8 cellular contexts compared by ENCODE assay signal in the genomic region with DNA sequence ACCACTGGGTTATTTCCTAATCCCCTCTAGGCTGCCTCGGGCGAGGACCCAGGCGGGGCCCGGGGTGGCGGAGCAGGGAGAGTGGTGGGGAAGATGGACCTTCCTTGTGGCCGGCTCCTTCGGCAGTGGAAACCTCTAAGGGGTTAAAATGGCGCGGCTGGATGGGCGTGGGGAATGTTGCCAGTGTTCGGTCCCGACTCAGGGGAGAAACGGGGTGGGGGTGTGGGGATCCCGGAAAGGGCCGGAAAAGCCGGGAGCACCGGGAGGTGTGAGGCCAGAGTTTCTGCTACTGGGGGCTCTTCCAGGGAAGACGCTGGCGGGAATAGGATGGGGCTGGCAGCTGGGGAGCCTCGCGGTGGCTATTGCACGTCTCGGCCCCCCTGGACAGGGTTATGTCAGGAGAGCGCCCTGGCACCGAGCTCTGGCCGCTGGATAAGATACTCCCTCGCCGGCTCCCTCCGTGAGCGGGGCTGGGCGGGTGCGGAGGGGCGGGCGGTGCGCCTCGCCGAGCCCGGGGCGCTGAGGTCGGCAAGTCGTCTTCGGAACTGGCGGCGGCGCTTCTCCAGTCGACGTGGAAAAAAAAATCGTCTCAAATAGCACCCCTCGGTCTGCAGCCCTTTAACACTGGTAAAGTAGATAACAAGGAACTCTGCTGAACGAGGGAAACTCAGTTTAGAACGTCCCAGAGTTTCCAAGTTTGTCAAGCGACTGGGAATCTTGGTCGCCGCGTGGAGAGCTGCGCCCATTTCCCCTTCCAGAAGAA.
A peak's percentile ranks its signal among the peaks of the same experiment; 100 is the strongest.
DNase-seq lines count a peak whose midpoint lies in the region; ATAC-seq and TF ChIP-seq lines count a peak whose summit lies in the region.

No MANE protein-coding gene starts in this region.

- TF ChIP-seq CTCF in GM12865 (IDR thresholded peaks at IDR 0.05; ENCODE audit: insufficient read depth, low read depth, low read length, missing control alignments) (no peak), Panc1 (IDR thresholded peaks at IDR 0.05) (no peak), breast epithelium (IDR thresholded peaks at IDR 0.05) (no peak), kidney epithelial cell (IDR thresholded peaks at IDR 0.05; ENCODE audit: insufficient read depth, low read length, poor library complexity, severe bottlenecking) (no peak), GM10248 (IDR thresholded peaks at IDR 0.05; ENCODE audit: control extremely low read depth, extremely low read depth, low read depth, missing control alignments) (no peak)

- POLR2A ChIA-PET in Panc1 (lab: Charles Lee), result interaction anchor here (0.7 kb wide), 1 partner anchor 228 kb away, joined by 4 read pairs; no protein-coding TSS in a partner anchor
- POLR2A ChIA-PET in GM10248 (lab: Yijun Ruan, JAX), result no interaction called here

- no peaks in the 10 kb centered on the region; the same call in 1 of the 2 replicates for H3K36me3 ChIP-seq in Panc1 (ENCODE audit: control insufficient read depth, insufficient read depth, low read length)
- no peaks in the 10 kb centered on the region for H3K36me3 ChIP-seq in breast epithelium
- H3K36me3 ChIP-seq in kidney epithelial cell (ENCODE audit: control insufficient read depth, insufficient read depth, low read length), result no peaks in the 10 kb centered on the region

- TF ChIP-seq POLR2A in breast epithelium (IDR thresholded peaks at IDR 0.05), result no peak

- H3K9me3 ChIP-seq in Panc1 (ENCODE audit: control insufficient read depth, insufficient read depth, low read depth, low read length), result no peaks in the 10 kb centered on the region
- no peaks in the 10 kb centered on the region for H3K9me3 ChIP-seq in breast epithelium

- no peaks in the 10 kb centered on the region for H3K27me3 ChIP-seq in Panc1 (ENCODE audit: control insufficient read depth, insufficient read depth, low read length)
- peaks cover 2 to 68% of the 10 kb centered on the region in 2 donors for H3K27me3 ChIP-seq in breast epithelium
- peaks cover 69% of the 10 kb centered on the region for H3K27me3 ChIP-seq in kidney epithelial cell (ENCODE audit: control insufficient read depth, insufficient read depth, low read length)

- H3K4me3 ChIP-seq in GM12865 (ENCODE audit: low read depth, low read length), result peak overlapping the region; percentile 15
- peak overlapping the region; percentile 38 to 67 for H3K4me3 ChIP-seq in Panc1 (ENCODE audit: low read depth in 2 of 2, low read length in 2 of 2)
- H3K4me3 ChIP-seq in breast epithelium, result peak overlapping the region; percentile 48 to 61 (median 49)
- peak overlapping the region; percentile 26 for H3K4me3 ChIP-seq in kidney epithelial cell (ENCODE audit: low read depth, low read length)

- H3K27ac ChIP-seq in Panc1 (ENCODE audit: low read length) (peak overlapping the region; percentile 85), breast epithelium (peak overlapping the region; percentile 46 to 50)

- ATAC-seq in Panc1 (peak; percentile 64), GM21390 (IDR thresholded peaks at IDR 0.05; ENCODE audit: unreplicated experiment) (no peak), HG03159 (IDR thresholded peaks at IDR 0.05; ENCODE audit: unreplicated experiment) (no peak)

- intact Hi-C loops in Panc1 (cut with micrococcal nuclease; ENCODE audit: unreplicated experiment) (no loop called here), breast epithelium (cut with DNase I; ENCODE audit: low total_unique reads) (loop anchor here (5.0 to 10.0 kb wide), 2 partner anchors 48 to 135 kb away; a partner anchor contains a TSS)

- BruUV-seq in Panc1 (replicated peaks; lab: Mats Ljungman, UMichigan), result no TSS peak

- H3K4me1 ChIP-seq in Panc1 (ENCODE audit: control insufficient read depth, insufficient read depth, low read length) (peaks cover 4% of the 10 kb centered on the region), breast epithelium (peaks cover 0 to 6% of the 10 kb centered on the region in 2 donors)

- in situ Hi-C loops in Panc1 (cut with HindIII; ENCODE audit: low pct_unique_long_range_greater_than_20kb, low sequenced_read_pairs), result no loop called here

- CTCF ChIA-PET in Panc1 (lab: Charles Lee) (no interaction called here), GM10248 (lab: Yijun Ruan, JAX) (interaction anchor here (1.1 kb wide), 1 partner anchor 194 kb away, joined by 3 read pairs; a partner anchor contains a TSS)

- DNase-seq in GM12865 (ENCODE audit: low read depth), result peak; percentile 13
- no peak for DNase-seq in Panc1 (ENCODE audit: low read depth, low spot score)
- no peak for DNase-seq in breast epithelium (ENCODE audit: low spot score in 2 of 2)
- no peak for DNase-seq in kidney epithelial cell (ENCODE audit: low read depth)
- peak in 4 of 6 experiments; percentile 9 to 54 (median 43) for DNase-seq in stimulated activated naive CD4-positive, alpha-beta T cell (lab: John Stamatoyannopoulos, UW)
- no peak for DNase-seq in GM10248 (ENCODE audit: extremely low spot score)

Comparison
In these comparisons a context has a peak if more than half of its experiments do, and no peak if none do; other contexts are left out.
1. DNase-seq: peak in GM12865 (single experiment) and stimulated activated naive CD4-positive, alpha-beta T cell (4 of 6); none in Panc1 (single experiment), breast epithelium (0 of 2), kidney epithelial cell (single experiment) and GM10248 (single experiment).
2. Peak in every context shown above with its lines, with median percentiles within 50 percentile points of each other: H3K4me3 ChIP-seq.